ENCODE assay signal across 12 cellular contexts in the genomic region with DNA sequence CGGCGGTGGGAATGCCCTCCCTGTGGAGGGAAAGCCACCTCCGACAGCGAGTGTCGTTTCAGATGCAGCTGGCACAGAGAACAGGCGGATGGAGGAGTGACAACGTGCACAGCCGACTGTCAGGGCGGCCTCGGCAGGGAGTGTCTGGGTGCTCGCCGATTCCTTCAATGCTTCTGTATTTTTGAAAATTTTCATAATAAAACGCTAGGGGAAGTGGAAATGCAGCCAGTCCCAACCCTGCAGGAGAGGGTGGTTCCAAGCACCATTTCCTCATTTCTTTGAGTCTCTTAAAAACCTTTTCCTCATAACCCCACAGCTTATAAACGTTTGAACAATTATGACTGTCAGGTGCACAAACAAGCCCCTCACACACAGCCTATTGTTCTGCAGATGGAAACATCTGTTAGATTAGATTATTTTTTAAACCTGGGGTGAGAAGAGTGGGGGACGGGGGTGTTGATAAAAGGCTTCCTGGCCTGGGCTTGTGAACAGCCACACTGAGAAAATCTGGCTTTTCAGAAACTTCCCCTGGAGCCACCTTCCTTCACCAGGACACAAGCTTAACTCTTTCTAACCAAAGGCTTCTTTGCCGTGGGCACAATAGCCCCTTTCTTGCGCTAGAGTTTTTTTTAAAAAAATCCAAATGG.
DNase-seq lines count a peak whose midpoint lies in the region; ATAC-seq and TF ChIP-seq lines count a peak whose summit lies in the region.
"Had no signal": no experiment of that assay in that cellular context is flagged by ENCODE, and none has a peak within 500 bp of the region (broad histone marks: within the 10 kb centered on the region; RNA-seq: fewer than 3 reads in every experiment).

No MANE protein-coding gene starts in this region.

- H3K36me3 ChIP-seq in HUES48 (ENCODE audit: control insufficient read depth, insufficient read depth, low read length) (no peaks in the 10 kb centered on the region), sigmoid colon (no peaks in the 10 kb centered on the region), ovary (no peaks in the 10 kb centered on the region)

- H3K27ac ChIP-seq in HUES48 (ENCODE audit: low read depth, low read length) (peak overlapping the region; percentile 63), right cardiac atrium (ENCODE audit: low read length) (no peak overlapping the region), sigmoid colon (peak overlapping the region; percentile 2 to 41 (median 14)), ovary (no peak overlapping the region)

- no peaks in the 10 kb centered on the region for H3K9me3 ChIP-seq in HUES48 (ENCODE audit: control insufficient read depth, insufficient read depth, low read length)
- H3K9me3 ChIP-seq in right cardiac atrium (ENCODE audit: control insufficient read depth, low read length) = no peaks in the 10 kb centered on the region
- H3K9me3 ChIP-seq in sigmoid colon = no peaks in the 10 kb centered on the region
- no peaks in the 10 kb centered on the region for H3K9me3 ChIP-seq in ovary

- peaks cover 12% of the 10 kb centered on the region for H3K4me1 ChIP-seq in HUES48 (ENCODE audit: control insufficient read depth, insufficient read depth, low read length)
- no peaks in the 10 kb centered on the region for H3K4me1 ChIP-seq in right cardiac atrium (ENCODE audit: control insufficient read depth, insufficient read depth, low read length)
- H3K4me1 ChIP-seq in sigmoid colon = peaks cover 0 to 11% (median 4%) of the 10 kb centered on the region in 4 donors
- H3K4me1 ChIP-seq in ovary (ENCODE audit: insufficient read depth) = peaks cover 14% of the 10 kb centered on the region

- TF ChIP-seq POLR2A in sigmoid colon (IDR thresholded peaks at IDR 0.05) = no peak
- no peak for TF ChIP-seq POLR2A in ovary (IDR thresholded peaks at IDR 0.05)

- peak; percentile 57 to 70 for ATAC-seq in right cardiac atrium
- no peak for ATAC-seq in GM18858 (IDR thresholded peaks at IDR 0.05; ENCODE audit: unreplicated experiment)

- in situ Hi-C loops in SK-MEL-5 (cut with HindIII; ENCODE audit: low pct_unique_long_range_greater_than_20kb, low sequenced_read_pairs) = no loop called here

- H3K27me3 ChIP-seq in HUES48 (ENCODE audit: control insufficient read depth, insufficient read depth, low read length) = no peaks in the 10 kb centered on the region
- no peaks in the 10 kb centered on the region for H3K27me3 ChIP-seq in right cardiac atrium (ENCODE audit: control insufficient read depth, insufficient read depth)
- H3K27me3 ChIP-seq in sigmoid colon = peaks cover 0 to 7% (median 0%) of the 10 kb centered on the region in 3 donors
- no peaks in the 10 kb centered on the region for H3K27me3 ChIP-seq in ovary

- H3K4me3 ChIP-seq in HUES48 (ENCODE audit: low read depth, low read length) (no peak overlapping the region), right cardiac atrium (ENCODE audit: low read length) (no peak overlapping the region), sigmoid colon (no peak overlapping the region), ovary (no peak overlapping the region)

- intact Hi-C loops in right cardiac atrium (cut with DNase I) (no loop called here), sigmoid colon (cut with DNase I) (no loop called here), ovary (cut with DNase I) (loop anchor here in 1 of 4 donors (10.0 kb wide), 1 partner anchor 175 kb away; no protein-coding TSS in a partner anchor)

- H3K9ac ChIP-seq in HUES48 (ENCODE audit: low read depth, low read length) = no peak overlapping the region

- peak; percentile 77 for DNase-seq in SK-MEL-5 (ENCODE audit: low read depth, low spot score)
- peak in 2 of 3 donors; percentile 76 to 80 for DNase-seq in right cardiac atrium
- DNase-seq in sigmoid colon = no peak
- no peak for DNase-seq in dedifferentiated amniotic fluid mesenchymal stem cell (ENCODE audit: extremely low spot score)
- DNase-seq in kidney tubule cell (ENCODE audit: low spot score) = no peak
- no peak for DNase-seq in ovary
- DNase-seq: activated gamma-delta T cell treated with Interleukin-2 at 50 U/mL for 16 hours, EL, NCI-H1694, T-helper 2 cell had no signal

- TF ChIP-seq EP300 in sigmoid colon (IDR thresholded peaks at IDR 0.05) (no peak), ovary (IDR thresholded peaks at IDR 0.05) (no peak)

- 13% methylated on average over 17 of the region's 17 CpGs for WGBS in right cardiac atrium
- 8 to 11% methylated on average over 17 of the region's 17 CpGs for WGBS in sigmoid colon, 2 donors
- WGBS in ovary, 3 donors = 14 to 17% (median 17%) methylated on average over 17 of the region's 17 CpGs

- TF ChIP-seq CTCF in sigmoid colon (IDR thresholded peaks at IDR 0.05) (no peak), ovary (IDR thresholded peaks at IDR 0.05) (no peak)

Comparison
In these comparisons a context has a peak if more than half of its experiments do, and no peak if none do; other contexts are left out.
1. H3K27ac ChIP-seq: peak in HUES48 (single experiment) and sigmoid colon (4 of 4); none in right cardiac atrium (single experiment) and ovary (0 of 2).
2. DNase-seq: peak in SK-MEL-5 (single experiment) and right cardiac atrium (2 of 3); none in sigmoid colon (single experiment), dedifferentiated amniotic fluid mesenchymal stem cell (single experiment), kidney tubule cell (single experiment) and ovary (0 of 5).